In the genomic region with DNA sequence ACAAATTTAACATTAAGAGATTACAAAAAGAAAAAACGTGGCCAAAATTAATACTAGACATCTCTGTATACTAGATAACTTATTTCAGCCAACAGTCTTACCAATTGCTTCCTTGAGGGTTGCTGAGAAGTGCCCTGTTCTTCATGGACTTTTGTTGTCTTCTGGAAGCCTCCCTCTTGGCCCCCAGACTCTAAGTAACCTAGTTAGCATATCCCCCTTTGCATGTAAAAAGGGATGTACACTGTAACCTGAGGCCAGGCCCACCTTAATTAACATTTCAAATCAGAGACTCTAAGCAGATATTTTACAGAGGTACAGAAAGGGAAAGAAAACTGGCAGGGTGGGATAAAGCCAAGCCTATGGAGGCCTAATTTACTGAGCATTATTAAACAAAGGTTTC, we compare ENCODE assay signal across 34 cellular contexts.
"Had no signal": no experiment of that assay in that cellular context is flagged by ENCODE, and none has a peak within 500 bp of the region (broad histone marks: within the 10 kb centered on the region; RNA-seq: fewer than 3 reads in every experiment).

No MANE protein-coding gene starts in this region.

- H3K9me3 Mint-ChIP-seq: activated naive CD4-positive, alpha-beta T cell treated with anti-CD3 and anti-CD28 coated beads for 36 hours; activated naive CD8-positive, alpha-beta T cell treated with anti-CD3 and anti-CD28 coated beads for 36 hours had no signal

- H3K36me3 Mint-ChIP-seq: activated naive CD8-positive, alpha-beta T cell treated with anti-CD3 and anti-CD28 coated beads for 36 hours; natural killer cell; stimulated activated memory B cell treated with anti-CD40 and anti-IgM and Interleukin-4, amounts not matched to agents 10 μg/mL and 1 μg/mL and 100 μg/mL, for 72 hours had no signal

- DNase-seq: activated CD4-positive, alpha-beta T cell treated with anti-CD3 and anti-CD28 coated beads for 48 hours; activated CD4-positive, alpha-beta T cell treated with anti-CD3 and anti-CD28 coated beads, Interleukin-2, amount 50 U/mL, for 48 hours; activated CD8-positive, alpha-beta memory T cell treated with anti-CD3 and anti-CD28 coated beads for 24 hours; activated effector memory CD4-positive, alpha-beta T cell treated with Interleukin-2 at 50 U/mL for 16 hours; activated naive CD4-positive, alpha-beta T cell treated with anti-CD3 and anti-CD28 coated beads for 36 hours; activated naive CD8-positive, alpha-beta T cell treated with anti-CD3 and anti-CD28 coated beads for 36 hours; adrenal gland; aorta; body of pancreas; cerebellar nuclear complex; colonic mucosa; effector CD8-positive, alpha-beta T cell; hypothalamus; left lung; lower lobe of right lung; mesenchymal stem cell; natural killer cell; pancreas; sigmoid colon; small intestine; stimulated activated CD4-positive, alpha-beta T cell treated with anti-CD3 and anti-CD28 coated beads, Interleukin-4, amount 100 ng/mL, for 4 hours; stimulated activated CD8-positive, alpha-beta memory T cell treated with anti-CD3 and anti-CD28 coated beads, Interleukin-4, amount 100 ng/mL, for 48 hours; stomach; thyroid gland; upper lobe of left lung had no signal

- H3K27me3 ChIP-seq: adrenal gland, body of pancreas, cardiac muscle cell, colonic mucosa, left lung, neutrophil, pancreas, sigmoid colon, stomach, thyroid gland, upper lobe of left lung, vagina had no signal

- H3K4me1 Mint-ChIP-seq: activated naive CD8-positive, alpha-beta T cell treated with anti-CD3 and anti-CD28 coated beads for 36 hours; natural killer cell; stimulated activated memory B cell treated with anti-CD40 and anti-IgM and Interleukin-4, amounts not matched to agents 10 μg/mL and 1 μg/mL and 100 μg/mL, for 72 hours had no signal

- FAIRE-seq: frontal cortex, islet of Langerhans, pancreas, small intestine had no signal

- H3K36me3 ChIP-seq: adrenal gland, cardiac muscle cell, colonic mucosa, left lung, lower lobe of right lung, neutrophil, pancreas, prostate gland, sigmoid colon, stomach, thyroid gland, upper lobe of left lung, vagina had no signal

- H3K27ac Mint-ChIP-seq: activated naive CD4-positive, alpha-beta T cell treated with anti-CD3 and anti-CD28 coated beads for 36 hours; activated naive CD8-positive, alpha-beta T cell treated with anti-CD3 and anti-CD28 coated beads for 36 hours; natural killer cell; stimulated activated memory B cell treated with anti-CD40 and anti-IgM and Interleukin-4, amounts not matched to agents 10 μg/mL and 1 μg/mL and 100 μg/mL, for 72 hours had no signal

- H3K27me3 Mint-ChIP-seq: activated naive CD8-positive, alpha-beta T cell treated with anti-CD3 and anti-CD28 coated beads for 36 hours; stimulated activated memory B cell treated with anti-CD40 and anti-IgM and Interleukin-4, amounts not matched to agents 10 μg/mL and 1 μg/mL and 100 μg/mL, for 72 hours had no signal

- H3K4me1 ChIP-seq: adrenal gland, body of pancreas, colonic mucosa, left lung, lower lobe of right lung, pancreas, prostate gland, sigmoid colon, stomach, thyroid gland, upper lobe of left lung, vagina had no signal

- ATAC-seq: activated CD4-positive, CD25-positive, alpha-beta regulatory T cell treated with anti-CD3 and anti-CD28 coated beads, Interleukin-2, amount 50 U/mL, for 24 hours; body of pancreas; left lung; lower lobe of right lung; natural killer cell; pancreas; stimulated activated memory B cell treated with anti-CD40 and anti-IgM and Interleukin-4, amounts not matched to agents 10 μg/mL and 1 μg/mL and 100 μg/mL, for 72 hours had no signal

- H3K4me3 Mint-ChIP-seq: activated naive CD4-positive, alpha-beta T cell treated with anti-CD3 and anti-CD28 coated beads for 36 hours; activated naive CD8-positive, alpha-beta T cell treated with anti-CD3 and anti-CD28 coated beads for 36 hours; natural killer cell; stimulated activated memory B cell treated with anti-CD40 and anti-IgM and Interleukin-4, amounts not matched to agents 10 μg/mL and 1 μg/mL and 100 μg/mL, for 72 hours had no signal

- H3K9me3 ChIP-seq: adrenal gland, body of pancreas, colonic mucosa, left lung, lower lobe of right lung, neutrophil, pancreas, prostate gland, sigmoid colon, stomach, thyroid gland, upper lobe of left lung, vagina had no signal

- H3K27ac ChIP-seq: adrenal gland, body of pancreas, cardiac muscle cell, colonic mucosa, left lung, lower lobe of right lung, neutrophil, pancreas, prostate gland, sigmoid colon, stomach, thyroid gland, upper lobe of left lung, vagina, VCaP had no signal

- H3K4me3 ChIP-seq: adrenal gland, body of pancreas, cardiac muscle cell, colonic mucosa, left lung, lower lobe of right lung, pancreas, prostate gland, sigmoid colon, stomach, thyroid gland, upper lobe of left lung, vagina had no signal
